42 cellular contexts compared by ENCODE assay signal in genomic region chr12:129934977-129935376, GRCh38. TPM values are rescaled to one million over a fixed set of nuclear protein-coding genes. Genes with fewer than 3 reads are reported as not detected.
"Had no signal": no experiment of that assay in that cellular context is flagged by ENCODE, and none has a peak within 500 bp of the region (broad histone marks: within the 10 kb centered on the region; RNA-seq: fewer than 3 reads in every experiment).

No MANE protein-coding gene starts in this region.

- H3K4me3 Mint-ChIP-seq: activated naive CD4-positive, alpha-beta T cell treated with anti-CD3 and anti-CD28 coated beads for 36 hours; activated naive CD4-positive, alpha-beta T cell treated with anti-CD3 and anti-CD28 coated beads, Interleukin-2, amount 10 ng/mL, durations not matched to agents 7 days and 5 days; activated naive CD4-positive, alpha-beta T cell treated with anti-CD3 and anti-CD28 coated beads, Interleukin-2, amount 50 U/mL, for 24 hours; activated naive CD8-positive, alpha-beta T cell; activated naive CD8-positive, alpha-beta T cell treated with anti-CD3 and anti-CD28 coated beads for 36 hours; activated naive CD8-positive, alpha-beta T cell treated with anti-CD3 and anti-CD28 coated beads, Interleukin-2, amount 10 ng/mL, durations not matched to agents 7 days and 5 days; activated naive CD8-positive, alpha-beta T cell treated with anti-CD3 and anti-CD28 coated beads, Interleukin-2, amount 50 U/mL, for 24 hours; activated T-cell treated with anti-CD3 and anti-CD28 coated beads, Interleukin-2, amount 50 U/mL, for 24 hours; activated T-cell treated with anti-CD3 and anti-CD28 coated beads, Interleukin-2, amount 50 U/mL, for 4 hours; activated T-cell treated with anti-CD3 and anti-CD28 coated beads, Interleukin-2, amount 50 U/mL, for 72 hours; activated T-helper 1 cell treated with anti-CD3 and anti-CD28 coated beads, Interleukin-12 subunit alpha, Interleukin-12 subunit beta, Interleukin-2, Interleukin-4 antibody, amounts not matched to agents 30 ng/mL and 10 ng/mL and 1 ng/mL, durations not matched to agents 14 hours and 24 hours and 36 hours; activated T-helper 17 cell treated with anti-CD3 and anti-CD28 coated beads, Interleukin-2, amount 50 U/mL, for 72 hours; brain; central memory CD8-positive, alpha-beta T cell had no signal

- H3K4me3 ChIP-seq: adrenal gland, ascending aorta, body of pancreas, breast epithelium, cardiac muscle cell had no signal

- H3K36me3 Mint-ChIP-seq: activated naive CD4-positive, alpha-beta T cell treated with anti-CD3 and anti-CD28 coated beads, Interleukin-2, amount 10 ng/mL, durations not matched to agents 7 days and 5 days; activated naive CD8-positive, alpha-beta T cell; activated naive CD8-positive, alpha-beta T cell treated with anti-CD3 and anti-CD28 coated beads for 36 hours; activated naive CD8-positive, alpha-beta T cell treated with anti-CD3 and anti-CD28 coated beads, Interleukin-2, amount 10 ng/mL, durations not matched to agents 7 days and 5 days; brain had no signal

- H3K4me1 ChIP-seq: adrenal gland, ascending aorta, body of pancreas, breast epithelium had no signal

- H3K27me3 ChIP-seq: adrenal gland, ascending aorta, body of pancreas, brain microvascular endothelial cell, breast epithelium, cardiac muscle cell had no signal

- H3K27me3 Mint-ChIP-seq: activated naive CD4-positive, alpha-beta T cell treated with anti-CD3 and anti-CD28 coated beads, Interleukin-2, amount 10 ng/mL, durations not matched to agents 7 days and 5 days; activated naive CD8-positive, alpha-beta T cell; activated naive CD8-positive, alpha-beta T cell treated with anti-CD3 and anti-CD28 coated beads for 36 hours; activated naive CD8-positive, alpha-beta T cell treated with anti-CD3 and anti-CD28 coated beads, Interleukin-2, amount 10 ng/mL, durations not matched to agents 7 days and 5 days; activated naive CD8-positive, alpha-beta T cell treated with anti-CD3 and anti-CD28 coated beads, Interleukin-2, amount 50 U/mL, for 24 hours; activated T-cell treated with anti-CD3 and anti-CD28 coated beads, Interleukin-2, amount 50 U/mL, for 24 hours; activated T-helper 17 cell treated with anti-CD3 and anti-CD28 coated beads, Interleukin-2, amount 50 U/mL, for 72 hours; central memory CD8-positive, alpha-beta T cell had no signal

- H3K27ac Mint-ChIP-seq: activated naive CD4-positive, alpha-beta T cell treated with anti-CD3 and anti-CD28 coated beads for 36 hours; activated naive CD4-positive, alpha-beta T cell treated with anti-CD3 and anti-CD28 coated beads, Interleukin-2, amount 10 ng/mL, durations not matched to agents 7 days and 5 days; activated naive CD4-positive, alpha-beta T cell treated with anti-CD3 and anti-CD28 coated beads, Interleukin-2, amount 50 U/mL, for 24 hours; activated naive CD4-positive, alpha-beta T cell treated with anti-CD3 and anti-CD28 coated beads, Interleukin-2, amount 50 U/mL, for 72 hours; activated naive CD8-positive, alpha-beta T cell; activated naive CD8-positive, alpha-beta T cell treated with anti-CD3 and anti-CD28 coated beads for 36 hours; activated naive CD8-positive, alpha-beta T cell treated with anti-CD3 and anti-CD28 coated beads, Interleukin-2, amount 10 ng/mL, durations not matched to agents 7 days and 5 days; activated naive CD8-positive, alpha-beta T cell treated with anti-CD3 and anti-CD28 coated beads, Interleukin-2, amount 50 U/mL, for 24 hours; activated T-cell treated with anti-CD3 and anti-CD28 coated beads, Interleukin-2, amount 50 U/mL, for 24 hours; activated T-cell treated with anti-CD3 and anti-CD28 coated beads, Interleukin-2, amount 50 U/mL, for 72 hours; activated T-helper 1 cell treated with anti-CD3 and anti-CD28 coated beads, Interleukin-12 subunit alpha, Interleukin-12 subunit beta, Interleukin-2, Interleukin-4 antibody, amounts not matched to agents 30 ng/mL and 10 ng/mL and 1 ng/mL, durations not matched to agents 14 hours and 24 hours and 36 hours; activated T-helper 17 cell treated with anti-CD3 and anti-CD28 coated beads, Interleukin-2, amount 50 U/mL, for 72 hours; activated T-helper 2 cell treated with anti-CD3 and anti-CD28 coated beads, Interferon-gamma antibody, Interleukin-2, Interleukin-4, amounts not matched to agents 10 μg/mL and 5 μg/mL and 100 μg/mL, durations not matched to agents 14 hours and 24 hours and 36 hours; brain had no signal

- H3K36me3 ChIP-seq: adrenal gland, ascending aorta, brain microvascular endothelial cell, breast epithelium, cardiac muscle cell had no signal

- H3K4me1 Mint-ChIP-seq: activated naive CD4-positive, alpha-beta T cell treated with anti-CD3 and anti-CD28 coated beads, Interleukin-2, amount 10 ng/mL, durations not matched to agents 7 days and 5 days; activated naive CD4-positive, alpha-beta T cell treated with anti-CD3 and anti-CD28 coated beads, Interleukin-2, amount 50 U/mL, for 24 hours; activated naive CD8-positive, alpha-beta T cell treated with anti-CD3 and anti-CD28 coated beads for 36 hours; activated naive CD8-positive, alpha-beta T cell treated with anti-CD3 and anti-CD28 coated beads, Interleukin-2, amount 10 ng/mL, durations not matched to agents 7 days and 5 days; activated naive CD8-positive, alpha-beta T cell treated with anti-CD3 and anti-CD28 coated beads, Interleukin-2, amount 50 U/mL, for 24 hours; activated T-helper 17 cell treated with anti-CD3 and anti-CD28 coated beads, Interleukin-2, amount 50 U/mL, for 72 hours; brain; central memory CD8-positive, alpha-beta T cell had no signal

- H3K9me3 ChIP-seq: adrenal gland, ascending aorta, body of pancreas had no signal

- FAIRE-seq: astrocyte, bronchial epithelial cell had no signal

- DNase-seq: activated effector memory CD4-positive, alpha-beta T cell treated with anti-CD3 and anti-CD28 coated beads, Interleukin-2, amount 50 U/mL, for 16 hours; activated effector memory CD4-positive, alpha-beta T cell treated with Interleukin-2 at 50 U/mL for 16 hours; activated gamma-delta T cell; activated gamma-delta T cell treated with Interleukin-2 at 50 U/mL for 16 hours; activated naive CD4-positive, alpha-beta T cell; activated naive CD4-positive, alpha-beta T cell treated with anti-CD3 and anti-CD28 coated beads for 36 hours; activated naive CD4-positive, alpha-beta T cell treated with anti-CD3 and anti-CD28 coated beads, Interleukin-2, amount 10 ng/mL, durations not matched to agents 7 days and 5 days; activated naive CD4-positive, alpha-beta T cell treated with anti-CD3 and anti-CD28 coated beads, Interleukin-2, amount 50 U/mL, for 16 hours; activated naive CD4-positive, alpha-beta T cell treated with Interleukin-2 at 50 U/mL for 16 hours; activated naive CD8-positive, alpha-beta T cell treated with anti-CD3 and anti-CD28 coated beads for 36 hours; activated naive CD8-positive, alpha-beta T cell treated with anti-CD3 and anti-CD28 coated beads, Interleukin-2, amount 10 ng/mL, durations not matched to agents 7 days and 5 days; activated naive CD8-positive, alpha-beta T cell treated with anti-CD3 and anti-CD28 coated beads, Interleukin-2, amount 50 U/mL, for 24 hours; activated T-cell treated with anti-CD3 and anti-CD28 coated beads for 4 hours; activated T-cell treated with anti-CD3 and anti-CD28 coated beads, Interleukin-2, amount 50 U/mL, for 1 hour; activated T-cell treated with anti-CD3 and anti-CD28 coated beads, Interleukin-2, amount 50 U/mL, for 24 hours; activated T-cell treated with anti-CD3 and anti-CD28 coated beads, Interleukin-2, amount 50 U/mL, for 4 hours; activated T-cell treated with anti-CD3 and anti-CD28 coated beads, Interleukin-2, amount 50 U/mL, for 48 hours; activated T-cell treated with anti-CD3 and anti-CD28 coated beads, Interleukin-2, amount 50 U/mL, for 72 hours; adrenal gland; amniotic stem cell; amygdala; anterior cingulate cortex; aorta; body of pancreas; brain microvascular endothelial cell; caudate nucleus; central memory CD4-positive, alpha-beta T cell; cerebellar nuclear complex had no signal

- H3K9me3 Mint-ChIP-seq: central memory CD8-positive, alpha-beta T cell had no signal

- H3K27ac ChIP-seq: adrenal gland, ascending aorta, body of pancreas, brain microvascular endothelial cell, breast epithelium, cardiac muscle cell had no signal

- ATAC-seq: activated naive CD4-positive, alpha-beta T cell treated with anti-CD3 and anti-CD28 coated beads, Interleukin-2, amount 50 U/mL, for 72 hours; activated naive CD8-positive, alpha-beta T cell treated with anti-CD3 and anti-CD28 coated beads, Interleukin-2, amount 50 U/mL, for 24 hours; activated T-cell treated with anti-CD3 and anti-CD28 coated beads, Interleukin-2, amount 50 U/mL, for 4 hours; activated T-cell treated with anti-CD3 and anti-CD28 coated beads, Interleukin-2, amount 50 U/mL, for 72 hours; activated T-helper 17 cell treated with anti-CD3 and anti-CD28 coated beads, Interleukin-2, amount 50 U/mL, for 72 hours; body of pancreas had no signal

RNA-seq across cellular contexts. Expression of gene TMEM132D, which starts 31.2 kb away (rescaled TPM):
- total RNA-seq: activated naive CD4-positive, alpha-beta T cell treated with anti-CD3 and anti-CD28 coated beads for 36 hours; activated naive CD4-positive, alpha-beta T cell treated with anti-CD3 and anti-CD28 coated beads, Interleukin-2, amount 50 U/mL, for 72 hours; activated naive CD8-positive, alpha-beta T cell treated with anti-CD3 and anti-CD28 coated beads for 36 hours; activated naive CD8-positive, alpha-beta T cell treated with anti-CD3 and anti-CD28 coated beads, Interleukin-2, amount 10 ng/mL, durations not matched to agents 7 days and 5 days; activated T-cell treated with anti-CD3 and anti-CD28 coated beads, Interleukin-2, amount 50 U/mL, for 4 hours; activated T-cell treated with anti-CD3 and anti-CD28 coated beads, Interleukin-2, amount 50 U/mL, for 72 hours; activated T-helper 1 cell treated with anti-CD3 and anti-CD28 coated beads, Interleukin-12 subunit alpha, Interleukin-12 subunit beta, Interleukin-2, Interleukin-4 antibody, amounts not matched to agents 30 ng/mL and 10 ng/mL and 1 ng/mL, durations not matched to agents 14 hours and 24 hours and 36 hours; activated T-helper 17 cell treated with anti-CD3 and anti-CD28 coated beads, Interleukin-2, amount 50 U/mL, for 72 hours; activated T-helper 2 cell treated with anti-CD3 and anti-CD28 coated beads, Interferon-gamma antibody, Interleukin-2, Interleukin-4, amounts not matched to agents 10 μg/mL and 5 μg/mL and 100 μg/mL, durations not matched to agents 14 hours and 24 hours and 36 hours; aorta; ascending aorta; astrocyte; breast epithelium; bronchial epithelial cell; cardiac septum had no signal
- polyA plus RNA-seq: aorta, cardiac muscle cell had no signal
